21 cellular contexts compared by ENCODE assay signal in genomic region chr22:47372111-47372581, GRCh38.
DNase-seq lines count a peak whose midpoint lies in the region; ATAC-seq and TF ChIP-seq lines count a peak whose summit lies in the region.
"Had no signal": no experiment of that assay in that cellular context is flagged by ENCODE, and none has a peak within 500 bp of the region (broad histone marks: within the 10 kb centered on the region; RNA-seq: fewer than 3 reads in every experiment).

No MANE protein-coding gene starts in this region.

- no peak overlapping the region for H3K14ac ChIP-seq in trophoblast cell (ENCODE audit: low read length)

- H3K27ac Mint-ChIP-seq in activated T-cell treated with anti-CD3 and anti-CD28 coated beads, Interleukin-2, amount 50 U/mL, for 24 hours, result no peak overlapping the region
- H3K27ac Mint-ChIP-seq in chondrocyte (ENCODE audit: unreplicated experiment), result no peak overlapping the region
- H3K27ac Mint-ChIP-seq: B cell had no signal

- no CpG with 5 or more reads among the region's 15 CpGs for WGBS in trophoblast cell (ENCODE audit: extremely low coverage, insufficient coverage, insufficient read length)
- 91 to 96% methylated on average over 7 to 15 of the region's 15 CpGs for WGBS in testis, 2 donors

- H4K12ac ChIP-seq in trophoblast cell (ENCODE audit: low read depth, low read length), result no peak overlapping the region

- H3K27me3 ChIP-seq in trophoblast cell (ENCODE audit: insufficient read depth, low read length), result no peaks in the 10 kb centered on the region
- H3K27me3 ChIP-seq in testis, result no peaks in the 10 kb centered on the region
- H3K27me3 ChIP-seq in colonic mucosa, result no peaks in the 10 kb centered on the region
- H3K27me3 ChIP-seq: MG63 had no signal

- H4K91ac ChIP-seq in trophoblast cell (ENCODE audit: low read depth, low read length), result no peak overlapping the region

- TF ChIP-seq CTCF in chondrocyte (IDR thresholded peaks at IDR 0.05), result no peak
- no peak for TF ChIP-seq CTCF in testis (IDR thresholded peaks at IDR 0.05)
- TF ChIP-seq CTCF in colonic mucosa (IDR thresholded peaks at IDR 0.05), result no peak

- no peak overlapping the region for H3K4me3 ChIP-seq in trophoblast cell (ENCODE audit: low read depth, low read length)
- H3K4me3 ChIP-seq in testis, result no peak overlapping the region
- no peak overlapping the region for H3K4me3 ChIP-seq in colonic mucosa
- H3K4me3 ChIP-seq: GM23248, HAP-1, MG63 had no signal

- no peak overlapping the region for H3K4me2 ChIP-seq in trophoblast cell (ENCODE audit: low read length)

- no peaks in the 10 kb centered on the region for H3K4me1 Mint-ChIP-seq in activated T-cell treated with anti-CD3 and anti-CD28 coated beads, Interleukin-2, amount 50 U/mL, for 24 hours (ENCODE audit: low read depth)
- no peaks in the 10 kb centered on the region for H3K4me1 Mint-ChIP-seq in activated T-cell treated with anti-CD3 and anti-CD28 coated beads, Interleukin-2, amount 50 U/mL, for 4 hours (ENCODE audit: low read depth)
- H3K4me1 Mint-ChIP-seq in chondrocyte (ENCODE audit: low read depth), result no peaks in the 10 kb centered on the region
- H3K4me1 Mint-ChIP-seq: B cell had no signal

- H2BK120ac ChIP-seq in trophoblast cell (ENCODE audit: insufficient read depth, low read length, poor library complexity), result no peak overlapping the region

- H3K36me3 ChIP-seq in trophoblast cell (ENCODE audit: control insufficient read depth in 1 of 2, insufficient read depth in 2 of 2, low read length in 2 of 2) (no peaks in the 10 kb centered on the region), testis (ENCODE audit: low read depth, missing control alignments) (no peaks in the 10 kb centered on the region), colonic mucosa (no peaks in the 10 kb centered on the region)
- H3K36me3 ChIP-seq: HAP-1, MG63 had no signal

- DNase-seq in activated T-cell treated with anti-CD3 and anti-CD28 coated beads, Interleukin-2, amount 50 U/mL, for 24 hours, result peak; percentile 1
- no peak for DNase-seq in activated T-cell treated with anti-CD3 and anti-CD28 coated beads, Interleukin-2, amount 50 U/mL, for 4 hours
- DNase-seq in chondrocyte (ENCODE audit: low spot score) (peak; percentile 66), trophoblast cell (no peak), testis (peak; percentile 3), colonic mucosa (no peak)
- DNase-seq: COR-L47, DMS 273 treated with DMSO at 0.1 percent for 48 hours, DND-41, GM23248, Kasumi-1, MG63, NCI-H1048, NCI-H2029, NCI-H748 treated with DMSO at 0.1 percent for 48 hours, OCI-M1, SHP77 had no signal

- no peaks in the 10 kb centered on the region for H3K36me3 Mint-ChIP-seq in activated T-cell treated with anti-CD3 and anti-CD28 coated beads, Interleukin-2, amount 50 U/mL, for 24 hours (ENCODE audit: low read depth)
- no peaks in the 10 kb centered on the region for H3K36me3 Mint-ChIP-seq in activated T-cell treated with anti-CD3 and anti-CD28 coated beads, Interleukin-2, amount 50 U/mL, for 4 hours (ENCODE audit: insufficient read depth)
- H3K36me3 Mint-ChIP-seq in chondrocyte (ENCODE audit: low read depth), result no peaks in the 10 kb centered on the region

- H3K4me3 Mint-ChIP-seq in activated T-cell treated with anti-CD3 and anti-CD28 coated beads, Interleukin-2, amount 50 U/mL, for 24 hours, result no peak overlapping the region
- H3K4me3 Mint-ChIP-seq in activated T-cell treated with anti-CD3 and anti-CD28 coated beads, Interleukin-2, amount 50 U/mL, for 4 hours, result no peak overlapping the region
- no peak overlapping the region for H3K4me3 Mint-ChIP-seq in chondrocyte (ENCODE audit: unreplicated experiment)
- H3K4me3 Mint-ChIP-seq: B cell had no signal

- no peaks in the 10 kb centered on the region for H3K79me1 ChIP-seq in trophoblast cell (ENCODE audit: low read length)

- ATAC-seq in activated T-cell treated with anti-CD3 and anti-CD28 coated beads, Interleukin-2, amount 50 U/mL, for 4 hours, result no peak
- ATAC-seq in GM21723 (IDR thresholded peaks at IDR 0.05; ENCODE audit: unreplicated experiment), result no peak
- no peak for ATAC-seq in HG02571 (IDR thresholded peaks at IDR 0.05; ENCODE audit: unreplicated experiment)

- H2AFZ ChIP-seq in trophoblast cell (ENCODE audit: insufficient read depth, low read length, poor library complexity), result no peak overlapping the region
- H2AFZ ChIP-seq: GM23248 had no signal

- H3K23ac ChIP-seq in trophoblast cell (ENCODE audit: low read length), result no peak overlapping the region

- H3K9me3 ChIP-seq in trophoblast cell (ENCODE audit: insufficient read depth, low read depth, low read length), result peaks cover 96% of the 10 kb centered on the region
- H3K9me3 ChIP-seq in testis, result no peaks in the 10 kb centered on the region
- H3K9me3 ChIP-seq in colonic mucosa, result no peaks in the 10 kb centered on the region
- H3K9me3 ChIP-seq: HAP-1, MG63 had no signal

- H3K4me1 ChIP-seq in trophoblast cell (ENCODE audit: control insufficient read depth in 1 of 2, insufficient read depth in 2 of 2, low read length in 2 of 2), result no peaks in the 10 kb centered on the region
- no peaks in the 10 kb centered on the region for H3K4me1 ChIP-seq in testis
- no peaks in the 10 kb centered on the region for H3K4me1 ChIP-seq in colonic mucosa
- H3K4me1 ChIP-seq: HAP-1 had no signal

- H2BK12ac ChIP-seq in trophoblast cell (ENCODE audit: low read length), result no peak overlapping the region

- intact Hi-C loops in testis (cut with DNase I; ENCODE audit: low total_unique reads) (no loop called here), colonic mucosa (cut with DNase I) (no loop called here)

- no peak overlapping the region for H4K8ac ChIP-seq in trophoblast cell (ENCODE audit: low read depth, low read length)

- no peak overlapping the region for H2BK5ac ChIP-seq in trophoblast cell (ENCODE audit: low read depth, low read length, poor library complexity)

- no peak overlapping the region for H2AK5ac ChIP-seq in trophoblast cell (ENCODE audit: low read length)

- H3K27ac ChIP-seq in trophoblast cell (ENCODE audit: low read depth, low read length), result no peak overlapping the region
- no peak overlapping the region for H3K27ac ChIP-seq in testis
- no peak overlapping the region for H3K27ac ChIP-seq in colonic mucosa
- H3K27ac ChIP-seq: GM23248 had no signal

- H3K9me3 Mint-ChIP-seq in activated T-cell treated with anti-CD3 and anti-CD28 coated beads, Interleukin-2, amount 50 U/mL, for 24 hours, result no peaks in the 10 kb centered on the region
- H3K9me3 Mint-ChIP-seq in activated T-cell treated with anti-CD3 and anti-CD28 coated beads, Interleukin-2, amount 50 U/mL, for 4 hours, result no peaks in the 10 kb centered on the region
- H3K9me3 Mint-ChIP-seq in chondrocyte (ENCODE audit: low read depth), result peaks cover 5% of the 10 kb centered on the region

- TF ChIP-seq POLR2A in testis (IDR thresholded peaks at IDR 0.05), result no peak

- H3K79me2 ChIP-seq in trophoblast cell (ENCODE audit: control insufficient read depth, insufficient read depth, low read length, poor library complexity), result no peaks in the 10 kb centered on the region

- peaks cover 19% of the 10 kb centered on the region for H3K27me3 Mint-ChIP-seq in activated T-cell treated with anti-CD3 and anti-CD28 coated beads, Interleukin-2, amount 50 U/mL, for 24 hours
- peaks cover 10% of the 10 kb centered on the region for H3K27me3 Mint-ChIP-seq in activated T-cell treated with anti-CD3 and anti-CD28 coated beads, Interleukin-2, amount 50 U/mL, for 4 hours (ENCODE audit: low read depth)
- H3K27me3 Mint-ChIP-seq in chondrocyte (ENCODE audit: low read depth), result peaks cover under 1% of the 10 kb centered on the region

- H3K4ac ChIP-seq in trophoblast cell (ENCODE audit: low read depth, low read length), result no peak overlapping the region

- no peak overlapping the region for H3K18ac ChIP-seq in trophoblast cell (ENCODE audit: low read length)

- H3K9ac ChIP-seq in trophoblast cell (ENCODE audit: low read length), result peak overlapping the region; percentile 34
- H3K9ac ChIP-seq in colonic mucosa (ENCODE audit: low read depth in 2 of 2, low read length in 2 of 2), result no peak overlapping the region
- H3K9ac ChIP-seq: GM23248 had no signal

Comparison
In these comparisons a context has a peak if more than half of its experiments do, and no peak if none do; other contexts are left out.
1. DNase-seq: peak in activated T-cell treated with anti-CD3 and anti-CD28 coated beads, Interleukin-2, amount 50 U/mL, for 24 hours (single experiment), chondrocyte (single experiment) and testis (single experiment); none in activated T-cell treated with anti-CD3 and anti-CD28 coated beads, Interleukin-2, amount 50 U/mL, for 4 hours (single experiment), trophoblast cell (0 of 2) and colonic mucosa (single experiment).